In the genomic region with DNA sequence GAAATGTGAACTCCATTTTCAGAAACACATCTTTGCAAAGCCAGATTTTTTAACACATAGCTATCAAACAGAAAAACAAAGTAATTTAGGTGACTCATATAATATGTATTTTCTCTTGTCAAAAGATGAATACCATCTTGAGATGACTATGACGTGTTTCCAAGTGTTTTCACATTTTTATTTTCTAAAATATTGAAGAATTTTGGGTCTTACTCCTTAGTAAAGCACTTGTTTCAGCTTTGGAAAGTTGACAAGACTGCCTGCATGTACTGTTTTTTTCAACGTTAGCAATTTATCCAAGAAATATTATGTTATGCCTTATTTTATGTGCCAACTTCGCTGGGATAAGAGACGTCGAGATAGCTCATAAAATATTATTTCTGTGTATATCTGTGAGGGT, we compare ENCODE assay signal across 27 cellular contexts.
DNase-seq lines count a peak whose midpoint lies in the region; ATAC-seq, FAIRE-seq and TF ChIP-seq lines count a peak whose summit lies in the region.
"Had no signal": no experiment of that assay in that cellular context is flagged by ENCODE, and none has a peak within 500 bp of the region (broad histone marks: within the 10 kb centered on the region; RNA-seq: fewer than 3 reads in every experiment).

No MANE protein-coding gene starts in this region.

- no peak for FAIRE-seq in astrocyte (lab: Jason Lieb, UNC)
- FAIRE-seq: A549, GM12891, GM19239, K562 had no signal

- no peak overlapping the region for H2AFZ ChIP-seq in astrocyte (ENCODE audit: low read depth, low read length)
- H2AFZ ChIP-seq: PC-9 had no signal

- CTCF ChIA-PET in activated CD4-positive, alpha-beta T cell treated with anti-CD3 and anti-CD28 coated beads for 36 hours (lab: Charles Lee), result no interaction called here

- no peak for TF ChIP-seq CTCF in astrocyte (IDR thresholded peaks at IDR 0.05; ENCODE audit: insufficient read depth, low read depth, low read length)
- no peak for TF ChIP-seq CTCF in foreskin keratinocyte (conservative IDR thresholded peaks at IDR 0.05)
- TF ChIP-seq CTCF in Peyer's patch (IDR thresholded peaks at IDR 0.05), result no peak

- no peaks in the 10 kb centered on the region for H4K20me1 ChIP-seq in astrocyte (ENCODE audit: insufficient read depth, low read length)
- H4K20me1 ChIP-seq: BLaER1 treated with 17β-estradiol and CSF1 and Interleukin-3, amounts not matched to agents 10 nM and 100 nM had no signal

- H3K36me3 Mint-ChIP-seq in astrocyte (ENCODE audit: low read depth, unreplicated experiment), result no peaks in the 10 kb centered on the region
- H3K36me3 Mint-ChIP-seq in activated CD4-positive, alpha-beta T cell treated with anti-CD3 and anti-CD28 coated beads for 36 hours (ENCODE audit: low read depth), result no peaks in the 10 kb centered on the region

- no peak for TF ChIP-seq POLR2A in Peyer's patch (IDR thresholded peaks at IDR 0.05)

- H3K9me3 Mint-ChIP-seq in astrocyte (ENCODE audit: unreplicated experiment), result no peaks in the 10 kb centered on the region
- peaks cover 4% of the 10 kb centered on the region for H3K9me3 Mint-ChIP-seq in activated CD4-positive, alpha-beta T cell treated with anti-CD3 and anti-CD28 coated beads for 36 hours (ENCODE audit: low read depth)

- H3K27me3 ChIP-seq in astrocyte (ENCODE audit: insufficient read depth, low read length), result no peaks in the 10 kb centered on the region
- H3K27me3 ChIP-seq in foreskin keratinocyte, result no peaks in the 10 kb centered on the region
- H3K27me3 ChIP-seq in Peyer's patch, result no peaks in the 10 kb centered on the region
- H3K27me3 ChIP-seq: BLaER1 treated with 17β-estradiol and CSF1 and Interleukin-3, amounts not matched to agents 10 nM and 100 nM; MG63; SJSA1 had no signal

- H3K27ac ChIP-seq in astrocyte (ENCODE audit: low read depth, low read length) (no peak overlapping the region), foreskin keratinocyte (no peak overlapping the region), Peyer's patch (no peak overlapping the region)
- H3K27ac ChIP-seq: A549; BLaER1 treated with 17β-estradiol and CSF1 and Interleukin-3, amounts not matched to agents 10 nM and 100 nM; PC-9; SJSA1 had no signal

- intact Hi-C loops in activated CD4-positive, alpha-beta T cell treated with anti-CD3 and anti-CD28 coated beads for 36 hours (cut with DNase I, micrococcal nuclease), result no loop called here

- H3K4me1 ChIP-seq in astrocyte (ENCODE audit: insufficient read depth, low read length) (no peaks in the 10 kb centered on the region), foreskin keratinocyte (no peaks in the 10 kb centered on the region), Peyer's patch (no peaks in the 10 kb centered on the region)
- H3K4me1 ChIP-seq: A549; BLaER1 treated with 17β-estradiol and CSF1 and Interleukin-3, amounts not matched to agents 10 nM and 100 nM; SJSA1 had no signal

- no peak overlapping the region for H3K9ac ChIP-seq in astrocyte (ENCODE audit: low read length)
- H3K9ac ChIP-seq: BLaER1 treated with 17β-estradiol and CSF1 and Interleukin-3, amounts not matched to agents 10 nM and 100 nM had no signal

- H3K27ac Mint-ChIP-seq in astrocyte (ENCODE audit: unreplicated experiment), result no peak overlapping the region
- H3K27ac Mint-ChIP-seq in activated CD4-positive, alpha-beta T cell treated with anti-CD3 and anti-CD28 coated beads for 36 hours, result no peak overlapping the region
- H3K27ac Mint-ChIP-seq: CD4-positive, alpha-beta T cell had no signal

- no peaks in the 10 kb centered on the region for H3K79me2 ChIP-seq in astrocyte (ENCODE audit: insufficient read depth, low read length)

- no peak overlapping the region for H3K4me3 ChIP-seq in astrocyte (ENCODE audit: insufficient read depth, low read depth, low read length)
- H3K4me3 ChIP-seq in Peyer's patch, result no peak overlapping the region
- H3K4me3 ChIP-seq: A549; BLaER1 treated with 17β-estradiol and CSF1 and Interleukin-3, amounts not matched to agents 10 nM and 100 nM; K562; MG63; PC-9; SJSA1 had no signal

- H3K36me3 ChIP-seq in astrocyte (ENCODE audit: insufficient read depth, low read length) (no peaks in the 10 kb centered on the region), Peyer's patch (no peaks in the 10 kb centered on the region)
- H3K36me3 ChIP-seq: BLaER1 treated with 17β-estradiol and CSF1 and Interleukin-3, amounts not matched to agents 10 nM and 100 nM; MG63; SJSA1 had no signal

- H3K4me2 ChIP-seq in astrocyte (ENCODE audit: low read length), result no peak overlapping the region
- H3K4me2 ChIP-seq: A549; BLaER1 treated with 17β-estradiol and CSF1 and Interleukin-3, amounts not matched to agents 10 nM and 100 nM; PC-9 had no signal

- H3K9me3 ChIP-seq in astrocyte (ENCODE audit: insufficient read depth, low read depth, low read length), result no peaks in the 10 kb centered on the region
- no peaks in the 10 kb centered on the region for H3K9me3 ChIP-seq in Peyer's patch
- H3K9me3 ChIP-seq: A549; BLaER1 treated with 17β-estradiol and CSF1 and Interleukin-3, amounts not matched to agents 10 nM and 100 nM; MG63; SJSA1 had no signal

- POLR2A ChIA-PET in activated CD4-positive, alpha-beta T cell treated with anti-CD3 and anti-CD28 coated beads for 36 hours (lab: Charles Lee), result no interaction called here

- DNase-seq in HCEC 1CT (peak; percentile 17), astrocyte (ENCODE audit: low read depth) (peak; percentile 0), foreskin keratinocyte (peak in 1 of 2 donors; percentile 13), Peyer's patch (no peak)
- DNase-seq in activated naive CD4-positive, alpha-beta T cell treated with anti-CD3 and anti-CD28 coated beads, Interleukin-2, amount 50 U/mL, for 16 hours, result no peak
- no peak for DNase-seq in activated CD4-positive, alpha-beta T cell treated with anti-CD3 and anti-CD28 coated beads for 36 hours
- DNase-seq: AML-193; CD4-positive, alpha-beta T cell; COR-L47; DMS53; GF-D8; Kasumi-1; MG63; NCI-H1694; NCI-H2081; NCI-H2227 treated with DMSO at 0.1 percent for 48 hours; NCI-H526 treated with DMSO at 0.1 percent for 48 hours; PC-9; Right ventricle myocardium superior; RPMI8226 had no signal

- H3K27me3 Mint-ChIP-seq in astrocyte (ENCODE audit: low read depth, unreplicated experiment), result no peaks in the 10 kb centered on the region
- H3K27me3 Mint-ChIP-seq in activated CD4-positive, alpha-beta T cell treated with anti-CD3 and anti-CD28 coated beads for 36 hours, result no peaks in the 10 kb centered on the region
- H3K27me3 Mint-ChIP-seq: CD4-positive, alpha-beta T cell had no signal

- no peaks in the 10 kb centered on the region for H3K4me1 Mint-ChIP-seq in astrocyte (ENCODE audit: low read depth, unreplicated experiment)
- H3K4me1 Mint-ChIP-seq in activated CD4-positive, alpha-beta T cell treated with anti-CD3 and anti-CD28 coated beads for 36 hours, result no peaks in the 10 kb centered on the region

- no peak overlapping the region for H3K4me3 Mint-ChIP-seq in astrocyte (ENCODE audit: unreplicated experiment)
- H3K4me3 Mint-ChIP-seq in activated CD4-positive, alpha-beta T cell treated with anti-CD3 and anti-CD28 coated beads for 36 hours, result no peak overlapping the region
- H3K4me3 Mint-ChIP-seq: CD4-positive, alpha-beta T cell had no signal

- ATAC-seq in foreskin keratinocyte (peak; percentile 47), GM18511 (IDR thresholded peaks at IDR 0.05; ENCODE audit: unreplicated experiment) (no peak)
- ATAC-seq in activated CD4-positive, alpha-beta T cell treated with anti-CD3 and anti-CD28 coated beads for 36 hours, result no peak
- ATAC-seq: A549, K562 had no signal

Comparison
In these comparisons a context has a peak if more than half of its experiments do, and no peak if none do; other contexts are left out.
1. DNase-seq: peak in HCEC 1CT (single experiment) and astrocyte (single experiment); none in Peyer's patch (0 of 3), activated naive CD4-positive, alpha-beta T cell treated with anti-CD3 and anti-CD28 coated beads, Interleukin-2, amount 50 U/mL, for 16 hours (single experiment) and activated CD4-positive, alpha-beta T cell treated with anti-CD3 and anti-CD28 coated beads for 36 hours (single experiment).